In the genomic region with DNA sequence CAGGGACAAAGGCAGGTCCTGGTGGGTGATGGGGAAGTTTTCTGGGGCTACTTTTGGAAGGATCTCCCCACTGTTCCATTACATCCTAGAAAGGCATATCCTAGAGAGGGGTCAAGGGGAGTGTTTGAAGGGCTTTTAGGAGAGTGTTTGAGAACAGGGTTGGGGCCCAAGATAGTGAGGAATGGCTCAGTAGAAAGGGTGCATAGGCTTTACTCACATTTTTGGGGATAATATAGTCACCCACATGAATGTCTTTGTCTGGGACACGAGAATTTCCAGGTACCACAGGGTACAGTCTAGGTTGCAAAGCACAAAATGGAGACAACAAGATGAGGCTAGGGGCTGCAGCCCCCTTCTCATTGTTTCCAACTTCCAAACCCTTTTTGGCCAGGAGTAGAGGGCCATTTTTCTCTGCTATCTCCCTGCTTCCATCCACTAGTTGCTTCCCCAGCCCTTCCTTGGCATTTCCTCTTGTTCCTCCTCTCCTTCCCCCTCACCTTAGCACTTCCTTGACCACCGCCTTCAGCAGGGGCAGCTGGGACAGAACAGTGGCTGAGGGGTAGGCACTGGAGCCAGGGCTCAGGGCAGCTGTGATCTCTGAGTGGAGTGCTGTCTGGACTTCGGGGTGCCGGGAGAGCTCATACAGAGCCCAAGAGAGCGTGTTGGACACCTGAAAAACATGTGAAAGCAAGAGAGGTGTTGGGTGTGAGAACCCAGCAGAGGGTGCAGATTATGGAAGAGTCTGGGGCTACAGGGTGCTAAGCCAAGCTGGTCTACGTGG, we compare ENCODE assay signal across 11 cellular contexts. TPM values are rescaled to one million over a fixed set of nuclear protein-coding genes. Genes with fewer than 3 reads are reported as not detected.
DNase-seq lines count a peak whose midpoint lies in the region; ATAC-seq and TF ChIP-seq lines count a peak whose summit lies in the region.
"Had no signal": no experiment of that assay in that cellular context is flagged by ENCODE, and none has a peak within 500 bp of the region (broad histone marks: within the 10 kb centered on the region; RNA-seq: fewer than 3 reads in every experiment).

No MANE protein-coding gene starts in this region.

- peaks cover 23% of the 10 kb centered on the region for H3K4me1 ChIP-seq in HUES6 (ENCODE audit: control insufficient read depth, insufficient read depth, low read length)
- H3K4me1 ChIP-seq in mucosa of rectum (ENCODE audit: control insufficient read depth in 2 of 2, insufficient read depth in 2 of 2, low read length in 2 of 2) = peaks cover 20 to 29% of the 10 kb centered on the region in 2 donors

- H3K4me1 Mint-ChIP-seq in CD4-positive, alpha-beta T cell (ENCODE audit: low read depth) = peaks cover 46% of the 10 kb centered on the region
- H3K4me1 Mint-ChIP-seq in activated naive CD8-positive, alpha-beta T cell treated with anti-CD3 and anti-CD28 coated beads, Interleukin-2, amount 10 ng/mL, durations not matched to agents 7 days and 5 days = peaks cover 21% of the 10 kb centered on the region

- H3K9me3 ChIP-seq in CD4-positive, alpha-beta T cell (ENCODE audit: control insufficient read depth, low read length) = no peaks in the 10 kb centered on the region
- H3K9me3 ChIP-seq in HUES6 (ENCODE audit: control insufficient read depth, insufficient read depth, low read depth, low read length) (no peaks in the 10 kb centered on the region), mucosa of rectum (ENCODE audit: control insufficient read depth in 2 of 2, low read length in 2 of 2) (no peaks in the 10 kb centered on the region)

- peaks cover 31% of the 10 kb centered on the region for H3K27me3 ChIP-seq in CD4-positive, alpha-beta T cell (ENCODE audit: control insufficient read depth, insufficient read depth, low read length)
- H3K27me3 ChIP-seq in HUES6 (ENCODE audit: control insufficient read depth, insufficient read depth, low read length) (peaks cover 68% of the 10 kb centered on the region), mucosa of rectum (ENCODE audit: control insufficient read depth in 2 of 2, insufficient read depth in 2 of 2, low read length in 2 of 2) (peaks cover 32% of the 10 kb centered on the region in 2 donors)

- peaks cover 35% of the 10 kb centered on the region for H3K27me3 Mint-ChIP-seq in CD4-positive, alpha-beta T cell
- peaks cover 11% of the 10 kb centered on the region for H3K27me3 Mint-ChIP-seq in activated naive CD8-positive, alpha-beta T cell treated with anti-CD3 and anti-CD28 coated beads, Interleukin-2, amount 10 ng/mL, durations not matched to agents 7 days and 5 days

- peak overlapping the region; percentile 64 for H3K4me3 ChIP-seq in HUES6 (ENCODE audit: low read depth, low read length)
- H3K4me3 ChIP-seq in mucosa of rectum (ENCODE audit: low read length in 2 of 2) = peak overlapping the region; percentile 56 to 81
- H3K4me3 ChIP-seq: K562 had no signal

- no peak overlapping the region for H3K27ac Mint-ChIP-seq in CD4-positive, alpha-beta T cell
- H3K27ac Mint-ChIP-seq in activated naive CD8-positive, alpha-beta T cell treated with anti-CD3 and anti-CD28 coated beads, Interleukin-2, amount 10 ng/mL, durations not matched to agents 7 days and 5 days = peak overlapping the region; percentile 21

- POLR2A ChIA-PET in CD4-positive, alpha-beta T cell (lab: Charles Lee) = interaction anchor here (0.9 to 1.2 kb wide), 4 partner anchors 12 to 19 kb away, joined by 3 to 6 read pairs (median 3); partner anchors contain the start of genes CDK4, TSFM and TSPAN31
- POLR2A ChIA-PET in activated naive CD8-positive, alpha-beta T cell treated with anti-CD3 and anti-CD28 coated beads, Interleukin-2, amount 10 ng/mL, durations not matched to agents 7 days and 5 days (lab: Charles Lee) = interaction anchor here (4.3 kb wide), 1 partner anchor 8 kb away, joined by 20 read pairs; the partner anchor contains the start of gene MARCHF9

- CTCF ChIA-PET in CD4-positive, alpha-beta T cell (lab: Charles Lee) = interaction anchor here (1.3 to 2.8 kb wide), 2 partner anchors 8 to 19 kb away, joined by 5 to 18 read pairs; partner anchors contain the start of gene TSFM

- no peaks in the 10 kb centered on the region for H3K9me3 Mint-ChIP-seq in CD4-positive, alpha-beta T cell
- H3K9me3 Mint-ChIP-seq in activated naive CD8-positive, alpha-beta T cell treated with anti-CD3 and anti-CD28 coated beads, Interleukin-2, amount 10 ng/mL, durations not matched to agents 7 days and 5 days = no peaks in the 10 kb centered on the region

- peak overlapping the region; percentile 86 for H3K4me3 Mint-ChIP-seq in CD4-positive, alpha-beta T cell
- H3K4me3 Mint-ChIP-seq in activated naive CD8-positive, alpha-beta T cell treated with anti-CD3 and anti-CD28 coated beads, Interleukin-2, amount 10 ng/mL, durations not matched to agents 7 days and 5 days = peak overlapping the region; percentile 89

- intact Hi-C loops in CD4-positive, alpha-beta T cell (cut with DNase I, micrococcal nuclease) = no loop called here

- H3K36me3 ChIP-seq in HUES6 (ENCODE audit: control insufficient read depth, insufficient read depth, low read length) (peaks cover 9% of the 10 kb centered on the region), mucosa of rectum (ENCODE audit: control insufficient read depth in 2 of 2, insufficient read depth in 2 of 2, low read length in 2 of 2) (peaks cover 2 to 5% of the 10 kb centered on the region in 2 donors)

- ATAC-seq in CD4-positive, alpha-beta T cell (ENCODE audit: poor library complexity) = no peak
- no peak for ATAC-seq in activated naive CD8-positive, alpha-beta T cell treated with anti-CD3 and anti-CD28 coated beads, Interleukin-2, amount 10 ng/mL, durations not matched to agents 7 days and 5 days (ENCODE audit: low read depth)
- ATAC-seq: K562 had no signal

- H3K9ac ChIP-seq in HUES6 (ENCODE audit: low read length) (no peak overlapping the region), mucosa of rectum (ENCODE audit: low read depth in 1 of 2, low read length in 2 of 2) (peak overlapping the region in 1 of 2 donors; percentile 52)

- H3K36me3 Mint-ChIP-seq in CD4-positive, alpha-beta T cell (ENCODE audit: low read depth) = peaks cover 18% of the 10 kb centered on the region
- peaks cover 7% of the 10 kb centered on the region for H3K36me3 Mint-ChIP-seq in activated naive CD8-positive, alpha-beta T cell treated with anti-CD3 and anti-CD28 coated beads, Interleukin-2, amount 10 ng/mL, durations not matched to agents 7 days and 5 days

- DNase-seq in CD4-positive, alpha-beta T cell = no peak
- DNase-seq in activated naive CD8-positive, alpha-beta T cell treated with anti-CD3 and anti-CD28 coated beads, Interleukin-2, amount 10 ng/mL, durations not matched to agents 7 days and 5 days = no peak
- DNase-seq in NCI-H524 treated with DMSO at 0.1 percent for 48 hours (lab: John Stamatoyannopoulos, UW) (no peak), substantia nigra (lab: John Stamatoyannopoulos, UW) (no peak), NCI-H524 (lab: John Stamatoyannopoulos, UW) (no peak), NCI-H2107 (lab: John Stamatoyannopoulos, UW) (no peak)
- DNase-seq: GOT3, occipital lobe had no signal

- no peak overlapping the region for H3K27ac ChIP-seq in CD4-positive, alpha-beta T cell (ENCODE audit: low read depth, low read length)
- H3K27ac ChIP-seq in HUES6 (ENCODE audit: low read depth, low read length) = no peak overlapping the region
- H3K27ac ChIP-seq in mucosa of rectum (ENCODE audit: low read depth in 2 of 2, low read length in 2 of 2) = no peak overlapping the region
- no peak overlapping the region for H3K27ac ChIP-seq in substantia nigra (ENCODE audit: low read depth, low read length, poor library complexity, severe bottlenecking)

- TF ChIP-seq CTCF in CD4-positive, alpha-beta T cell (IDR thresholded peaks at IDR 0.05) = no peak

RNA-seq across cellular contexts. Expression of gene CYP27B1, which starts 2.8 kb away (rescaled TPM):
- 1 to 10 TPM; 1.0 to 1.4 TPM for total RNA-seq in CD4-positive, alpha-beta T cell
- total RNA-seq in activated naive CD8-positive, alpha-beta T cell treated with anti-CD3 and anti-CD28 coated beads, Interleukin-2, amount 10 ng/mL, durations not matched to agents 7 days and 5 days = 1 to 10 TPM; 2.4 to 2.6 TPM
- total RNA-seq: occipital lobe had no signal

RNA-seq across cellular contexts. Expression of gene METTL1, which starts 7.8 kb away (rescaled TPM):
- 10 to 100 TPM in 1 of 2 experiments, 1 to 10 TPM in 1; 9.3 to 12.0 TPM for total RNA-seq in CD4-positive, alpha-beta T cell
- total RNA-seq in activated naive CD8-positive, alpha-beta T cell treated with anti-CD3 and anti-CD28 coated beads, Interleukin-2, amount 10 ng/mL, durations not matched to agents 7 days and 5 days = 10 to 100 TPM; 13.9 to 14.9 TPM

RNA-seq across cellular contexts. Expression of gene EEF1AKMT3, which starts 8.3 kb away (rescaled TPM):
- 1 to 10 TPM; 1.1 to 1.4 TPM for total RNA-seq in CD4-positive, alpha-beta T cell
- total RNA-seq in activated naive CD8-positive, alpha-beta T cell treated with anti-CD3 and anti-CD28 coated beads, Interleukin-2, amount 10 ng/mL, durations not matched to agents 7 days and 5 days = 1 to 10 TPM; 3.8 to 4.1 TPM

RNA-seq across cellular contexts. Expression of gene MARCHF9, which starts 9.2 kb away (rescaled TPM):
- 10 to 100 TPM; 39.9 to 40.8 TPM for total RNA-seq in CD4-positive, alpha-beta T cell
- 10 to 100 TPM; 37.1 to 38.3 TPM for total RNA-seq in activated naive CD8-positive, alpha-beta T cell treated with anti-CD3 and anti-CD28 coated beads, Interleukin-2, amount 10 ng/mL, durations not matched to agents 7 days and 5 days

RNA-seq across cellular contexts. Expression of gene CDK4, which starts 12.0 kb away (rescaled TPM):
- total RNA-seq in CD4-positive, alpha-beta T cell = 10 to 100 TPM in 1 of 2 experiments, 1 to 10 TPM in 1; 8.7 to 10.8 TPM
- total RNA-seq in activated naive CD8-positive, alpha-beta T cell treated with anti-CD3 and anti-CD28 coated beads, Interleukin-2, amount 10 ng/mL, durations not matched to agents 7 days and 5 days = 100 to 1,000 TPM in 1 of 2 experiments, 10 to 100 TPM in 1; 98.4 to 100 TPM
